Comparison of ENCODE assay signal across 8 cellular contexts in genomic region chr11:62171261-62171723, GRCh38. TPM values are rescaled to one million over a fixed set of nuclear protein-coding genes. Genes with fewer than 3 reads are reported as not detected.
DNase-seq lines count a peak whose midpoint lies in the region; ATAC-seq and TF ChIP-seq lines count a peak whose summit lies in the region.

No MANE protein-coding gene starts in this region.

- H3K79me2 ChIP-seq in MM.1S (ENCODE audit: low read length), result no peaks in the 10 kb centered on the region

- no peaks in the 10 kb centered on the region for H4K20me1 ChIP-seq in MM.1S (ENCODE audit: insufficient read depth, low read length)

- H3K27me3 ChIP-seq in MM.1S (replicated peaks; ENCODE audit: insufficient read depth, low read length), result no peaks in the 10 kb centered on the region
- no peaks in the 10 kb centered on the region for H3K27me3 ChIP-seq in thoracic aorta (replicated peaks; ENCODE audit: insufficient read depth)

- H3K4me2 ChIP-seq in MM.1S (ENCODE audit: low read depth, low read length), result peak overlapping the region; percentile 64

- H3K9ac ChIP-seq in MM.1S (ENCODE audit: low read length), result peak overlapping the region; percentile 3; the same call in 1 of the 2 replicates

- peak overlapping the region; percentile 44 for H2AFZ ChIP-seq in MM.1S (ENCODE audit: low read length)

- H3K4me3 ChIP-seq in MM.1S (ENCODE audit: low read length) (peak overlapping the region; percentile 11; the same call in 1 of the 2 replicates), thoracic aorta (peak overlapping the region; percentile 9)

- 0 out of 2 replicates have a peak, but pooled peaks cover 2% of the 10 kb centered on the region for H3K4me1 ChIP-seq in MM.1S (ENCODE audit: low read length)
- no peaks in the 10 kb centered on the region for H3K4me1 ChIP-seq in thoracic aorta (ENCODE audit: control insufficient read depth in 1 of 2, low read depth in 2 of 2)

- ATAC-seq in omental fat pad (ENCODE audit: low FRiP score), result peak; percentile 74
- ATAC-seq in thoracic aorta (ENCODE audit: insufficient number of reproducible peaks, low FRiP score, low read depth), result no peak
- ATAC-seq in HG02763 (IDR thresholded peaks at IDR 0.05; ENCODE audit: unreplicated experiment), result no peak

- H3K27ac ChIP-seq in MM.1S (ENCODE audit: low read length), result no peak overlapping the region
- no peak overlapping the region for H3K27ac ChIP-seq in thoracic aorta

- H3K27ac Mint-ChIP-seq in activated T-helper 2 cell treated with anti-CD3 and anti-CD28 coated beads, Interferon-gamma antibody, Interleukin-2, Interleukin-4, amounts not matched to agents 10 μg/mL and 5 μg/mL and 100 μg/mL, durations not matched to agents 14 hours and 24 hours and 36 hours, result no peak overlapping the region

- H3K9me3 ChIP-seq in MM.1S (replicated peaks; ENCODE audit: insufficient read depth, low read length), result no peaks in the 10 kb centered on the region
- H3K9me3 ChIP-seq in thoracic aorta, result no peaks in the 10 kb centered on the region

- no peaks in the 10 kb centered on the region for H3F3A ChIP-seq in MM.1S (ENCODE audit: insufficient read depth, low read length)

- peaks cover 34% of the 10 kb centered on the region for H3K27me3 Mint-ChIP-seq in activated T-helper 2 cell treated with anti-CD3 and anti-CD28 coated beads, Interferon-gamma antibody, Interleukin-2, Interleukin-4, amounts not matched to agents 10 μg/mL and 5 μg/mL and 100 μg/mL, durations not matched to agents 14 hours and 24 hours and 36 hours (ENCODE audit: low read depth)

- H3K9me2 ChIP-seq in MM.1S (replicated peaks; ENCODE audit: insufficient read depth, low read length), result no peaks in the 10 kb centered on the region

- H3K9me3 Mint-ChIP-seq in activated T-helper 2 cell treated with anti-CD3 and anti-CD28 coated beads, Interferon-gamma antibody, Interleukin-2, Interleukin-4, amounts not matched to agents 10 μg/mL and 5 μg/mL and 100 μg/mL, durations not matched to agents 14 hours and 24 hours and 36 hours, result no peaks in the 10 kb centered on the region

- intact Hi-C loops in activated T-helper 2 cell treated with anti-CD3 and anti-CD28 coated beads, Interferon-gamma antibody, Interleukin-2, Interleukin-4, amounts not matched to agents 10 μg/mL and 5 μg/mL and 100 μg/mL, durations not matched to agents 14 hours and 24 hours and 36 hours (cut with micrococcal nuclease), result loop anchor here (1.0 to 2.0 kb wide), 2 partner anchors 140 to 210 kb away; no protein-coding TSS in a partner anchor

- peaks cover 4% of the 10 kb centered on the region for H3K4me1 Mint-ChIP-seq in activated T-helper 2 cell treated with anti-CD3 and anti-CD28 coated beads, Interferon-gamma antibody, Interleukin-2, Interleukin-4, amounts not matched to agents 10 μg/mL and 5 μg/mL and 100 μg/mL, durations not matched to agents 14 hours and 24 hours and 36 hours (ENCODE audit: low read depth)

- H3K36me3 ChIP-seq in MM.1S (replicated peaks; ENCODE audit: insufficient read depth, low read length), result no peaks in the 10 kb centered on the region
- no peaks in the 10 kb centered on the region for H3K36me3 ChIP-seq in thoracic aorta

- no peaks in the 10 kb centered on the region for H3K36me3 Mint-ChIP-seq in activated T-helper 2 cell treated with anti-CD3 and anti-CD28 coated beads, Interferon-gamma antibody, Interleukin-2, Interleukin-4, amounts not matched to agents 10 μg/mL and 5 μg/mL and 100 μg/mL, durations not matched to agents 14 hours and 24 hours and 36 hours (ENCODE audit: low read depth)

- no peak overlapping the region for H3K4me3 Mint-ChIP-seq in activated T-helper 2 cell treated with anti-CD3 and anti-CD28 coated beads, Interferon-gamma antibody, Interleukin-2, Interleukin-4, amounts not matched to agents 10 μg/mL and 5 μg/mL and 100 μg/mL, durations not matched to agents 14 hours and 24 hours and 36 hours (ENCODE audit: low read depth)

- TF ChIP-seq CTCF in MM.1S (IDR thresholded peaks at IDR 0.05; ENCODE audit: low read length), result peak; percentile 77
- TF ChIP-seq CTCF in omental fat pad (IDR thresholded peaks at IDR 0.05), result no peak
- peak; percentile 37 for TF ChIP-seq CTCF in thoracic aorta (IDR thresholded peaks at IDR 0.05)

- DNase-seq in DMS53 treated with DMSO at 0.1 percent for 48 hours (lab: John Stamatoyannopoulos, UW; ENCODE audit: unreplicated experiment) (peak; percentile 89), MM.1S (peak; percentile 89), SHP77 (lab: John Stamatoyannopoulos, UW) (peak; percentile 67 to 73), fibroblast of the conjunctiva (ENCODE audit: low read depth) (peak; percentile 68), omental fat pad (ENCODE audit: low spot score) (peak; percentile 93), thoracic aorta (ENCODE audit: low spot score) (peak; percentile 25)
- DNase-seq in activated T-helper 2 cell treated with anti-CD3 and anti-CD28 coated beads, Interferon-gamma antibody, Interleukin-2, Interleukin-4, amounts not matched to agents 10 μg/mL and 5 μg/mL and 100 μg/mL, durations not matched to agents 14 hours and 24 hours and 36 hours (ENCODE audit: low spot score), result peak; percentile 64

RNA-seq across cellular contexts. Expression of gene SCGB1D1, which starts 18.7 kb away (rescaled TPM):
- not detected in 2 replicates for total RNA-seq in activated T-helper 2 cell treated with anti-CD3 and anti-CD28 coated beads, Interferon-gamma antibody, Interleukin-2, Interleukin-4, amounts not matched to agents 10 μg/mL and 5 μg/mL and 100 μg/mL, durations not matched to agents 14 hours and 24 hours and 36 hours
- total RNA-seq in omental fat pad (not detected), thoracic aorta (not detected)

RNA-seq across cellular contexts. Expression of gene SCGB2A1, which starts 37.2 kb away (rescaled TPM):
- not detected in 2 replicates for total RNA-seq in activated T-helper 2 cell treated with anti-CD3 and anti-CD28 coated beads, Interferon-gamma antibody, Interleukin-2, Interleukin-4, amounts not matched to agents 10 μg/mL and 5 μg/mL and 100 μg/mL, durations not matched to agents 14 hours and 24 hours and 36 hours
- total RNA-seq in omental fat pad (not detected), thoracic aorta (not detected)

RNA-seq across cellular contexts. Expression of gene INCENP, which starts 47.5 kb away (rescaled TPM):
- 105 and 108 TPM in 2 replicates for total RNA-seq in activated T-helper 2 cell treated with anti-CD3 and anti-CD28 coated beads, Interferon-gamma antibody, Interleukin-2, Interleukin-4, amounts not matched to agents 10 μg/mL and 5 μg/mL and 100 μg/mL, durations not matched to agents 14 hours and 24 hours and 36 hours
- total RNA-seq in omental fat pad, result 10 to 100 TPM in 2 of 4 donors, 1 to 10 TPM in 2; 8.0 to 19.1 (median 12.9) TPM
- total RNA-seq in thoracic aorta, result 10 to 100 TPM in 1 of 2 donors, 1 to 10 TPM in 1; 8.8 to 13.0 TPM

Comparison
In these comparisons a context has a peak if more than half of its experiments do, and no peak if none do; other contexts are left out.
1. DNase-seq: peak in every context shown above with its lines; median percentile 93 in omental fat pad; 89 in DMS53 treated with DMSO at 0.1 percent for 48 hours; 89 in MM.1S; 70 in SHP77; 68 in fibroblast of the conjunctiva; 64 in activated T-helper 2 cell treated with anti-CD3 and anti-CD28 coated beads, Interferon-gamma antibody, Interleukin-2, Interleukin-4, amounts not matched to agents 10 μg/mL and 5 μg/mL and 100 μg/mL, durations not matched to agents 14 hours and 24 hours and 36 hours; 25 in thoracic aorta.
2. CTCF ChIP-seq: peak in MM.1S (single experiment) and thoracic aorta (single experiment); none in omental fat pad (0 of 3).